In the genomic region with DNA sequence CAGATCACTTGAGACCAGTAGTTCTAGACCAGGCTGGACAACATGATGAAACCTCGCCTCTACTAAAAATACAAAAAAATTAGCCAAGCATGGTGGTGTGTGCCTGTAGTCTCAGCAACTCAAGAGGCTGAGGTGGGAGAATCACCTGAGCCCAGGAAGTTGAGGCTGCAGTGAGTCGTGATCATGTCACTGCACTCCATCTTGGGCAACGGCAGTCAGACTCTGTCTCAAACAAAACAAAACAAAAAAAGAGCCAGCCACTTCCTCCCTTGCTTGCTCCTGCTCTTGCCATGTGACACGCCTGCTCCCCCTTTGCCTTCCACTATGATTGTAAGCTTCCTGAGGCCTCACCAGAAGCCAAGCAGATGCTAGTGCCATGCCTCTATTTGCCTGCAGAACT, we compare ENCODE assay signal across 6 cellular contexts. TPM values are rescaled to one million over a fixed set of nuclear protein-coding genes. Genes with fewer than 3 reads are reported as not detected.
"Had no signal": no experiment of that assay in that cellular context is flagged by ENCODE, and none has a peak within 500 bp of the region (broad histone marks: within the 10 kb centered on the region; RNA-seq: fewer than 3 reads in every experiment).

No MANE protein-coding gene starts in this region.

RNA-seq across cellular contexts. Expression of a gene that starts 19.1 kb away (rescaled TPM):
- total RNA-seq: M059J, PC-3, Peyer's patch, Right ventricle myocardium superior, SJSA1 had no signal
- polyA plus RNA-seq: SK-N-SH had no signal
